In genomic region chr15:40618906-40619305, GRCh38 we compare ENCODE assay signal across 23 cellular contexts.
"Had no signal": no experiment of that assay in that cellular context is flagged by ENCODE, and none has a peak within 500 bp of the region (broad histone marks: within the 10 kb centered on the region; RNA-seq: fewer than 3 reads in every experiment).

No MANE protein-coding gene starts in this region.

- H3K9me3 ChIP-seq: SJCRH30, SK-N-SH had no signal

- H3K9ac ChIP-seq: SK-N-SH had no signal

- H3K27me3 Mint-ChIP-seq: activated CD4-positive, alpha-beta memory T cell treated with anti-CD3 and anti-CD28 coated beads for 36 hours; activated CD4-positive, alpha-beta T cell treated with anti-CD3 and anti-CD28 coated beads, Interleukin-2, amount 10 ng/mL, durations not matched to agents 7 days and 5 days; activated naive CD8-positive, alpha-beta T cell had no signal

- H3K4me1 ChIP-seq: SJCRH30 had no signal

- ATAC-seq: activated T-cell treated with anti-CD3 and anti-CD28 coated beads, Interleukin-2, amount 50 U/mL, for 4 hours; Panc1 had no signal

- H3K9me3 Mint-ChIP-seq: activated CD4-positive, alpha-beta memory T cell treated with anti-CD3 and anti-CD28 coated beads for 36 hours; activated CD4-positive, alpha-beta T cell treated with anti-CD3 and anti-CD28 coated beads, Interleukin-2, amount 10 ng/mL, durations not matched to agents 7 days and 5 days; activated naive CD4-positive, alpha-beta T cell treated with anti-CD3 and anti-CD28 coated beads for 36 hours; activated T-cell treated with anti-CD3 and anti-CD28 coated beads, Interleukin-2, amount 50 U/mL, for 4 hours had no signal

- H3K36me3 Mint-ChIP-seq: activated naive CD8-positive, alpha-beta T cell had no signal

- H3K4me3 Mint-ChIP-seq: activated CD4-positive, alpha-beta memory T cell treated with anti-CD3 and anti-CD28 coated beads for 36 hours; activated CD4-positive, alpha-beta T cell treated with anti-CD3 and anti-CD28 coated beads, Interleukin-2, amount 10 ng/mL, durations not matched to agents 7 days and 5 days; activated naive CD4-positive, alpha-beta T cell treated with anti-CD3 and anti-CD28 coated beads for 36 hours; activated naive CD8-positive, alpha-beta T cell; activated T-cell treated with anti-CD3 and anti-CD28 coated beads, Interleukin-2, amount 50 U/mL, for 4 hours had no signal

- H3K4me1 Mint-ChIP-seq: activated CD4-positive, alpha-beta T cell treated with anti-CD3 and anti-CD28 coated beads, Interleukin-2, amount 10 ng/mL, durations not matched to agents 7 days and 5 days had no signal

- DNase-seq: activated CD4-positive, alpha-beta memory T cell treated with anti-CD3 and anti-CD28 coated beads for 36 hours; activated CD4-positive, alpha-beta T cell treated with anti-CD3 and anti-CD28 coated beads, Interleukin-2, amount 10 ng/mL, durations not matched to agents 7 days and 5 days; activated CD4-positive, CD25-positive, alpha-beta regulatory T cell; activated CD8-positive, alpha-beta memory T cell treated with anti-CD3 and anti-CD28 coated beads for 24 hours; activated effector memory CD4-positive, alpha-beta T cell treated with anti-CD3 and anti-CD28 coated beads, Interleukin-2, amount 50 U/mL, for 16 hours; activated naive CD4-positive, alpha-beta T cell treated with anti-CD3 and anti-CD28 coated beads for 36 hours; activated T-cell treated with anti-CD3 and anti-CD28 coated beads, Interleukin-2, amount 50 U/mL, for 4 hours; NCI-H1048; NCI-H146; NCI-H187 treated with DMSO at 0.1 percent for 48 hours; NCI-H2171; NCI-H2227 treated with DMSO at 0.1 percent for 48 hours; NCI-H446 treated with DMSO at 0.1 percent for 48 hours; NCI-H524 treated with DMSO at 0.1 percent for 48 hours; NCI-H774; Right ventricle myocardium superior; RPMI8226; SJCRH30; SK-N-SH; T-helper 1 cell had no signal

- H3K27ac Mint-ChIP-seq: activated CD4-positive, alpha-beta memory T cell treated with anti-CD3 and anti-CD28 coated beads for 36 hours; activated CD4-positive, alpha-beta T cell treated with anti-CD3 and anti-CD28 coated beads, Interleukin-2, amount 10 ng/mL, durations not matched to agents 7 days and 5 days; activated naive CD4-positive, alpha-beta T cell treated with anti-CD3 and anti-CD28 coated beads for 36 hours; activated naive CD8-positive, alpha-beta T cell had no signal

- H3K4me2 ChIP-seq: SK-N-SH had no signal

- H3K27me3 ChIP-seq: SJCRH30 had no signal

- H3K4me3 ChIP-seq: SJCRH30 had no signal

- H3K27ac ChIP-seq: SJCRH30, VCaP had no signal
